Comparison of ENCODE assay signal across 8 cellular contexts in the genomic region with DNA sequence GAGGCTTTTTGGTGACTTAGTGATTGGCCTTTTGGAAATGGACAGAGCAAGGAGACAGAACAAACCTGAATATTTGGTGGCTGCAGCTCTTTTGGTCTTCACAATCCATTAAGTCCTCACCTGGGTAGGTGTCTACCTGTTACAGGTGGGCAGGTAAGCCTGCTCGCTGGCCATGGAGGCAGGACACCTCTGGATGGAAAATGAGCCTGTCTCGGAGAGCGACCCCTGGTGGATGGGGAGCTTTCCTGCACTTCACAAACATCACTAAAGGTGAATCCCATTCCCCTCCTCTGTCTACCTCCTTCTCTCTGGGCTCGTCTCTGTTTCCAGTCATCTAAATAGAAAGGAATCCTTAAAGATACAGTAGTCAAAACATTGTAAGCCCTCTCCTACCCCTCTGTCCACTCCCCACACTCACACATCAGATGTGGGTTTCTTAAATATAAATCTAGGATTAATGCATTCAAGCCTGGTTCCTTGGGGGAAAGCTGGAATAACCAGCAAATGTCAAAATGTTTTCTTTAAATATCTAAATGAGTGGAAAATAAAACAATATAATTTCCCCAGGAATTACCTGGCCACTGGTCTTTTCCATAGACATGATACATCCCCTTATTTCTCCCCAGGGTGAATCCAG.
DNase-seq lines count a peak whose midpoint lies in the region; ATAC-seq, FAIRE-seq and TF ChIP-seq lines count a peak whose summit lies in the region.

No MANE protein-coding gene starts in this region.

- POLR2A ChIA-PET in Panc1 (lab: Charles Lee), result interaction anchor here (0.6 kb wide), 1 partner anchor 84 kb away, joined by 4 read pairs; no protein-coding TSS in a partner anchor

- no peaks in the 10 kb centered on the region for H3K9me1 ChIP-seq in keratinocyte (ENCODE audit: control insufficient read depth, extremely low read depth, insufficient read depth, low read length)

- TF ChIP-seq CTCF in Panc1 (IDR thresholded peaks at IDR 0.05), result peak; percentile 76
- peak; percentile 94 to 95 (median 94) for TF ChIP-seq CTCF in keratinocyte (optimal IDR thresholded peaks at IDR 0.05 in 1 of 3, IDR thresholded peaks at IDR 0.05 in 1 of 3, conservative IDR thresholded peaks at IDR 0.05 in 1 of 3; ENCODE audit: extremely low read depth in 1 of 3, insufficient read depth in 2 of 3, low read length in 3 of 3)

- H3K4me1 Mint-ChIP-seq in activated T-helper 2 cell treated with anti-CD3 and anti-CD28 coated beads, Interferon-gamma antibody, Interleukin-2, Interleukin-4, amounts not matched to agents 10 μg/mL and 5 μg/mL and 100 μg/mL, durations not matched to agents 14 hours and 24 hours and 36 hours (ENCODE audit: low read depth), result no peaks in the 10 kb centered on the region

- CTCF ChIA-PET in Panc1 (lab: Charles Lee), result interaction anchor here (1.3 kb wide), 1 partner anchor 10 kb away, joined by 3 read pairs; no protein-coding TSS in a partner anchor

- H3K4me1 ChIP-seq in Panc1 (ENCODE audit: control insufficient read depth, insufficient read depth, low read length) (no peaks in the 10 kb centered on the region), keratinocyte (ENCODE audit: control insufficient read depth, extremely low read depth, insufficient read depth, low read length) (no peaks in the 10 kb centered on the region)

- H3K4me3 ChIP-seq in Panc1 (ENCODE audit: low read depth in 2 of 2, low read length in 2 of 2) (no peak overlapping the region), keratinocyte (ENCODE audit: control insufficient read depth in 2 of 3, extremely low read depth in 1 of 3, insufficient read depth in 2 of 3, low read depth in 1 of 3, low read length in 3 of 3) (no peak overlapping the region)

- no peaks in the 10 kb centered on the region for H3K79me2 ChIP-seq in keratinocyte (ENCODE audit: control insufficient read depth, insufficient read depth, low read length)

- H3K27ac Mint-ChIP-seq in activated T-helper 2 cell treated with anti-CD3 and anti-CD28 coated beads, Interferon-gamma antibody, Interleukin-2, Interleukin-4, amounts not matched to agents 10 μg/mL and 5 μg/mL and 100 μg/mL, durations not matched to agents 14 hours and 24 hours and 36 hours, result no peak overlapping the region

- DNase-seq in Right ventricle myocardium superior, result peak; percentile 56
- DNase-seq in left cardiac atrium, result no peak
- DNase-seq in Panc1 (ENCODE audit: low read depth, low spot score), result peak; percentile 22
- peak; percentile 16 for DNase-seq in activated T-helper 2 cell treated with anti-CD3 and anti-CD28 coated beads, Interferon-gamma antibody, Interleukin-2, Interleukin-4, amounts not matched to agents 10 μg/mL and 5 μg/mL and 100 μg/mL, durations not matched to agents 14 hours and 24 hours and 36 hours (ENCODE audit: low spot score)
- no peak for DNase-seq in keratinocyte (ENCODE audit: low read depth, low spot score)
- DNase-seq in stimulated activated CD8-positive, alpha-beta memory T cell treated with anti-CD3 and anti-CD28 coated beads, Interleukin-2, amount 100 ng/mL, for 48 hours (ENCODE audit: low read depth in 2 of 2), result peak; percentile 18 to 38
- DNase-seq in GDM1 (lab: John Stamatoyannopoulos, UW), result no peak

- H3K36me3 ChIP-seq in Panc1 (ENCODE audit: control insufficient read depth, insufficient read depth, low read length) (no peaks in the 10 kb centered on the region), keratinocyte (ENCODE audit: control insufficient read depth in 2 of 2, extremely low read depth in 1 of 2, insufficient read depth in 2 of 2, low read length in 2 of 2) (no peaks in the 10 kb centered on the region)

- H3K9me3 ChIP-seq in Panc1 (ENCODE audit: control insufficient read depth, insufficient read depth, low read depth, low read length), result no peaks in the 10 kb centered on the region
- no peaks in the 10 kb centered on the region for H3K9me3 ChIP-seq in keratinocyte (ENCODE audit: control insufficient read depth, low read depth, low read length)

- H3K9ac ChIP-seq in keratinocyte (ENCODE audit: control insufficient read depth, extremely low read depth, insufficient read depth, low read length), result no peak overlapping the region

- H3K27me3 Mint-ChIP-seq in activated T-helper 2 cell treated with anti-CD3 and anti-CD28 coated beads, Interferon-gamma antibody, Interleukin-2, Interleukin-4, amounts not matched to agents 10 μg/mL and 5 μg/mL and 100 μg/mL, durations not matched to agents 14 hours and 24 hours and 36 hours (ENCODE audit: low read depth), result no peaks in the 10 kb centered on the region

- intact Hi-C loops in Right ventricle myocardium superior (cut with DNase I) (loop anchor here (10.0 kb wide), 1 partner anchor 208 kb away; no protein-coding TSS in a partner anchor), left cardiac atrium (cut with DNase I) (loop anchor here in 1 of 2 donors (2.0 kb wide), 1 partner anchor 206 kb away; no protein-coding TSS in a partner anchor), Panc1 (cut with micrococcal nuclease; ENCODE audit: unreplicated experiment) (loop anchor here (1.0 kb wide), 1 partner anchor 52 kb away; no protein-coding TSS in a partner anchor)
- intact Hi-C loops in activated T-helper 2 cell treated with anti-CD3 and anti-CD28 coated beads, Interferon-gamma antibody, Interleukin-2, Interleukin-4, amounts not matched to agents 10 μg/mL and 5 μg/mL and 100 μg/mL, durations not matched to agents 14 hours and 24 hours and 36 hours (cut with micrococcal nuclease), result loop anchor here (2.0 to 10.0 kb wide), 3 partner anchors 52 to 318 kb away; a partner anchor contains a TSS

- no peaks in the 10 kb centered on the region for H4K20me1 ChIP-seq in keratinocyte (ENCODE audit: control insufficient read depth, extremely low read depth, insufficient read depth, low read length)

- H3K27me3 ChIP-seq in Panc1 (ENCODE audit: control insufficient read depth, insufficient read depth, low read length) (no peaks in the 10 kb centered on the region; the same call in 1 of the 2 replicates), keratinocyte (ENCODE audit: control insufficient read depth, extremely low read depth, insufficient read depth, low read length) (peaks cover 12% of the 10 kb centered on the region)

- no peaks in the 10 kb centered on the region for H3K36me3 Mint-ChIP-seq in activated T-helper 2 cell treated with anti-CD3 and anti-CD28 coated beads, Interferon-gamma antibody, Interleukin-2, Interleukin-4, amounts not matched to agents 10 μg/mL and 5 μg/mL and 100 μg/mL, durations not matched to agents 14 hours and 24 hours and 36 hours (ENCODE audit: low read depth)

- FAIRE-seq in keratinocyte (lab: Jason Lieb, UNC), result peak; percentile 79

- no peak overlapping the region for H3K4me3 Mint-ChIP-seq in activated T-helper 2 cell treated with anti-CD3 and anti-CD28 coated beads, Interferon-gamma antibody, Interleukin-2, Interleukin-4, amounts not matched to agents 10 μg/mL and 5 μg/mL and 100 μg/mL, durations not matched to agents 14 hours and 24 hours and 36 hours (ENCODE audit: low read depth)

- no TSS peak for BruUV-seq in Panc1 (replicated peaks; lab: Mats Ljungman, UMichigan)

- dilution Hi-C loops in keratinocyte (cut with MboI; ENCODE audit: extremely low pct_ligation_motif_present, low sequenced_read_pairs), result no loop called here

- H2AFZ ChIP-seq in keratinocyte (ENCODE audit: control insufficient read depth, low read length), result no peak overlapping the region

- in situ Hi-C loops in Panc1 (cut with HindIII; ENCODE audit: low pct_unique_long_range_greater_than_20kb, low sequenced_read_pairs), result no loop called here

- H3K27ac ChIP-seq in Panc1 (ENCODE audit: low read length), result no peak overlapping the region
- H3K27ac ChIP-seq in keratinocyte (ENCODE audit: control insufficient read depth, insufficient read depth, low read length), result no peak overlapping the region

- H3K4me2 ChIP-seq in keratinocyte (ENCODE audit: control insufficient read depth, extremely low read depth, insufficient read depth, low read depth, low read length), result no peak overlapping the region

- H3K9me3 Mint-ChIP-seq in activated T-helper 2 cell treated with anti-CD3 and anti-CD28 coated beads, Interferon-gamma antibody, Interleukin-2, Interleukin-4, amounts not matched to agents 10 μg/mL and 5 μg/mL and 100 μg/mL, durations not matched to agents 14 hours and 24 hours and 36 hours, result no peaks in the 10 kb centered on the region

- ATAC-seq in Right ventricle myocardium superior (ENCODE audit: poor library complexity), result no peak
- no peak for ATAC-seq in left cardiac atrium
- ATAC-seq in Panc1, result no peak
- no peak for ATAC-seq in HG03139 (IDR thresholded peaks at IDR 0.05; ENCODE audit: unreplicated experiment)

Comparison
In these comparisons a context has a peak if more than half of its experiments do, and no peak if none do; other contexts are left out.
1. DNase-seq: peak in Right ventricle myocardium superior (single experiment), Panc1 (single experiment), activated T-helper 2 cell treated with anti-CD3 and anti-CD28 coated beads, Interferon-gamma antibody, Interleukin-2, Interleukin-4, amounts not matched to agents 10 μg/mL and 5 μg/mL and 100 μg/mL, durations not matched to agents 14 hours and 24 hours and 36 hours (single experiment) and stimulated activated CD8-positive, alpha-beta memory T cell treated with anti-CD3 and anti-CD28 coated beads, Interleukin-2, amount 100 ng/mL, for 48 hours (2 of 2); none in left cardiac atrium (single experiment), keratinocyte (single experiment) and GDM1 (single experiment).